Comparison of ENCODE assay signal across 1 cellular context in genomic region chr11:12280838-12281565, GRCh38.
TF ChIP-seq lines count a peak whose summit lies in the region.

No MANE protein-coding gene starts in this region.

TF ChIP-seq in GM23338, 12 proteins besides CTCF, POLR2A, EP300 and RAD21 (continued from another document):
- no peak for TF ChIP-seq ZNF462 (CRISPR knock-in tag; IDR thresholded peaks at IDR 0.05)
- TF ChIP-seq EZH2 (IDR thresholded peaks at IDR 0.05; ENCODE audit: low read depth, unreplicated experiment) = no peak
